ENCODE assay signal across 9 cellular contexts in the genomic region with DNA sequence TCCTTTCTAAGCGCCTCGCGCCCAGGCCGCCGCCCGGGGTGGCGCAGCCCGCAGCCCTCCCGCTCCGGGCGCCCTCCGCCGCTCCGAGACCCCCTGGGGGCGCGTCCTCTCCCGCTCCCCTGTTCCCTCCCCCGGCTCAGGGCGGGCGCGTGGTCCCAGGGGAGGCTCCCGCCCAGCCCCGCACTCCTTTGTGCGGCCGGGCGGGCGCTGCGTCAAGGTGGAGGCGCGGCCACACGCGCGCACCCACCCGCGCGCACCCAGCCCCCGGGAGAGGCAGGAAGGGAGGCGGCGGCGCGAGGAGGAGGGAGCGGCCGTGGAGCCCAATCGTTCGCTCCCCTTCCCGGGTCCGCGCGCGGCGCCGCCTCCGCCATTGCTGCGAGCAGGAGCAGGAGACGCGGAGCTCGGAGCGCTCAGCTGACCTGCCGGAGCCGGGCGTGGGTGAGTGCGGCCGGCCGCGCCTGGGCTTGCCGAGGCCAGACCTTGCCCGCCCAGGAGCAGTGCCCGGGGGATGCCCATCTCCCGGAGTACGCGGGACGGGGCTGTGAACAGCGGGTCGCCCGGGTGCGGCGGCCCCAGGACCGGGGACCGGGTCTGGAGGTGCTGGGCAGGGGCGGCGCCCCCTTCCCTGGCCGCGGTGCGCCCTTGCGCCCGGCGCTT. TPM values are rescaled to one million over a fixed set of nuclear protein-coding genes. Genes with fewer than 3 reads are reported as not detected.
DNase-seq lines count a peak whose midpoint lies in the region; ATAC-seq, FAIRE-seq and TF ChIP-seq lines count a peak whose summit lies in the region.
"Had no signal": no experiment of that assay in that cellular context is flagged by ENCODE, and none has a peak within 500 bp of the region (broad histone marks: within the 10 kb centered on the region; RNA-seq: fewer than 3 reads in every experiment).

A gene with protein sequence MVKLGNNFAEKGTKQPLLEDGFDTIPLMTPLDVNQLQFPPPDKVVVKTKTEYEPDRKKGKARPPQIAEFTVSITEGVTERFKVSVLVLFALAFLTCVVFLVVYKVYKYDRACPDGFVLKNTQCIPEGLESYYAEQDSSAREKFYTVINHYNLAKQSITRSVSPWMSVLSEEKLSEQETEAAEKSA (plus strand): TSS at position 367 of the 657 bp plus-strand sequence. CDS start 528 bp downstream, outside the sequence.

- FAIRE-seq in pancreas (lab: Jason Lieb, UNC) = no peak

- no peaks in the 10 kb centered on the region for H4K20me1 ChIP-seq in Loucy (ENCODE audit: insufficient read depth, low read length, poor library complexity, severe bottlenecking)

- peak; percentile 78 for DNase-seq in BE2C
- peak; percentile 33 to 47 for DNase-seq in activated T-cell treated with anti-CD3 and anti-CD28 coated beads, Interleukin-2, amount 50 U/mL, for 48 hours
- peak; percentile 58 for DNase-seq in fibroblast of pulmonary artery (ENCODE audit: low read depth)
- DNase-seq in pancreas = peak in 1 of 6 donors; percentile 70
- DNase-seq in DMS153 treated with DMSO at 0.1 percent for 48 hours (lab: John Stamatoyannopoulos, UW; ENCODE audit: unreplicated experiment) = no peak
- no peak for DNase-seq in NCI-H2029 treated with DMSO at 0.1 percent for 48 hours (lab: John Stamatoyannopoulos, UW)
- DNase-seq in NCI-H2081 treated with DMSO at 0.1 percent for 48 hours (lab: John Stamatoyannopoulos, UW) = no peak

- H3F3A ChIP-seq in Loucy (ENCODE audit: low read depth) = no peaks in the 10 kb centered on the region

- peak in 3 of 4 donors; percentile 55 to 72 (median 70) for ATAC-seq in pancreas
- ATAC-seq: HCT116 had no signal

- no peak within 1 kb of the TSS for H3K27ac ChIP-seq in pancreas

- intact Hi-C loops in pancreas (cut with DNase I) = no loop called here

- H3K4me2 ChIP-seq in Loucy (ENCODE audit: low read depth, low read length, poor library complexity, severe bottlenecking) = peak within 1 kb of the TSS; percentile 81

- 1 to 2% methylated on average over 34 to 87 of the region's 87 CpGs for WGBS in pancreas, 2 donors

- H3K36me3 ChIP-seq in BE2C = peaks cover 21% of the 10 kb centered on the region
- no peaks in the 10 kb centered on the region for H3K36me3 ChIP-seq in Loucy (ENCODE audit: insufficient read depth, low read length)
- H3K36me3 ChIP-seq in pancreas = no peaks in the 10 kb centered on the region

- H3K4me1 ChIP-seq in BE2C (peaks cover 12% of the 10 kb centered on the region), Loucy (ENCODE audit: insufficient read depth, low read length, poor library complexity, severe bottlenecking) (peaks cover 11% of the 10 kb centered on the region), pancreas (peaks cover 0 to 4% (median 0%) of the 10 kb centered on the region in 3 donors)

- H3K9me3 ChIP-seq in BE2C (no peaks in the 10 kb centered on the region), Loucy (ENCODE audit: insufficient read depth, low read depth, low read length) (no peaks in the 10 kb centered on the region), pancreas (no peaks in the 10 kb centered on the region)

- no peaks in the 10 kb centered on the region for H3K27me3 ChIP-seq in BE2C
- peaks cover 24% of the 10 kb centered on the region for H3K27me3 ChIP-seq in Loucy (ENCODE audit: insufficient read depth, low read length, poor library complexity, severe bottlenecking)
- H3K27me3 ChIP-seq in pancreas = peaks cover 0 to 34% (median 5%) of the 10 kb centered on the region in 4 donors

- no peaks in the 10 kb centered on the region for H3K79me2 ChIP-seq in Loucy (ENCODE audit: insufficient read depth, low read length)

- H3K4me3 ChIP-seq in BE2C (ENCODE audit: low read depth, low read length) (peak within 1 kb of the TSS; percentile 70), Loucy (ENCODE audit: low read length, poor library complexity, severe bottlenecking) (peak within 1 kb of the TSS; percentile 74), fibroblast of pulmonary artery (replicated peaks; ENCODE audit: low read depth, low read length) (peak within 1 kb of the TSS; percentile 62), pancreas (peak within 1 kb of the TSS in 3 of 4 donors; percentile 7 to 43 (median 24))

- peak within 1 kb of the TSS; percentile 73 for H2AFZ ChIP-seq in Loucy (ENCODE audit: low read length)

- TF ChIP-seq CTCF in BE2C (IDR thresholded peaks at IDR 0.05; ENCODE audit: low read depth, low read length) (no peak), Loucy (conservative IDR thresholded peaks at IDR 0.05; ENCODE audit: low read length) (no peak), fibroblast of pulmonary artery (IDR thresholded peaks at IDR 0.05; ENCODE audit: low read length, missing control alignments) (no peak), pancreas (IDR thresholded peaks at IDR 0.05) (no peak)

- H3K9ac ChIP-seq in Loucy (ENCODE audit: low read depth, low read length, poor library complexity, severe bottlenecking) = peak within 1 kb of the TSS; percentile 18

- H3K9me2 ChIP-seq in Loucy (replicated peaks; ENCODE audit: low read depth, low read length) = no peaks in the 10 kb centered on the region

RNA-seq across cellular contexts. Expression of the gene that starts here (rescaled TPM):
- polyA plus RNA-seq in BE2C (2012; ENCODE audit: insufficient read depth, insufficient read length, low read depth) = 49.2 TPM
- 1 to 10 TPM in 3 of 6 donors, under 1 TPM in 3; 0.28 to 2.9 (median 0.92) TPM for total RNA-seq in pancreas
- polyA plus RNA-seq in pancreas = 10 to 100 TPM in 1 of 2 donors, under 1 TPM in 1; 0.95 to 10.1 TPM

Comparison
In these comparisons a context has a peak if more than half of its experiments do, and no peak if none do; other contexts are left out.
1. DNase-seq: peak in BE2C (single experiment), activated T-cell treated with anti-CD3 and anti-CD28 coated beads, Interleukin-2, amount 50 U/mL, for 48 hours (2 of 2) and fibroblast of pulmonary artery (single experiment); none in DMS153 treated with DMSO at 0.1 percent for 48 hours (single experiment), NCI-H2029 treated with DMSO at 0.1 percent for 48 hours (single experiment) and NCI-H2081 treated with DMSO at 0.1 percent for 48 hours (single experiment).
2. H3K4me3 ChIP-seq: peak in every context shown above with its lines; median percentile 74 in Loucy; 70 in BE2C; 62 in fibroblast of pulmonary artery; 24 in pancreas.